ENCODE assay signal across 11 cellular contexts in genomic region chr3:46966811-46967210, GRCh38. TPM values are rescaled to one million over a fixed set of nuclear protein-coding genes. Genes with fewer than 3 reads are reported as not detected.
DNase-seq lines count a peak whose midpoint lies in the region; ATAC-seq and TF ChIP-seq lines count a peak whose summit lies in the region.
"Had no signal": no experiment of that assay in that cellular context is flagged by ENCODE, and none has a peak within 500 bp of the region (broad histone marks: within the 10 kb centered on the region; RNA-seq: fewer than 3 reads in every experiment).

No MANE protein-coding gene starts in this region.

- DNase-seq in NCI-H82 (lab: John Stamatoyannopoulos, UW) (peak; percentile 7), NCI-H82 treated with DMSO at 0.1 percent for 48 hours (lab: John Stamatoyannopoulos, UW; ENCODE audit: unreplicated experiment) (no peak), Panc1 (ENCODE audit: low read depth, low spot score) (no peak), epithelial cell of proximal tubule (ENCODE audit: low read depth) (no peak), gastrocnemius medialis (no peak), amygdala (lab: John Stamatoyannopoulos, UW) (no peak), G401 (ENCODE audit: low spot score) (no peak), NCI-H2107 treated with DMSO at 0.1 percent for 48 hours (lab: John Stamatoyannopoulos, UW; ENCODE audit: unreplicated experiment) (no peak)
- DNase-seq: aorta, NCI-H1105 treated with DMSO at 0.1 percent for 48 hours had no signal

- H3K9me3 ChIP-seq in Panc1 (ENCODE audit: control insufficient read depth, insufficient read depth, low read depth, low read length) (no peaks in the 10 kb centered on the region), gastrocnemius medialis (no peaks in the 10 kb centered on the region)

- H3K27me3 ChIP-seq in Panc1 (ENCODE audit: control insufficient read depth, insufficient read depth, low read length) (no peaks in the 10 kb centered on the region), gastrocnemius medialis (no peaks in the 10 kb centered on the region)

- POLR2A ChIA-PET in Panc1 (lab: Charles Lee): interaction anchor here (0.6 kb wide), 1 partner anchor 10 kb away, joined by 6 read pairs; no protein-coding TSS in a partner anchor

- H3K27ac ChIP-seq in Panc1 (ENCODE audit: low read length) (no peak overlapping the region), gastrocnemius medialis (peak overlapping the region; percentile 18 to 56 (median 37))
- H3K27ac ChIP-seq: 22Rv1 had no signal

- CTCF ChIA-PET in Panc1 (lab: Charles Lee): no interaction called here

- intact Hi-C loops in Panc1 (cut with micrococcal nuclease; ENCODE audit: unreplicated experiment) (no loop called here), gastrocnemius medialis (cut with DNase I; ENCODE audit: low total_unique reads) (no loop called here)

- H3K4me1 ChIP-seq in Panc1 (ENCODE audit: control insufficient read depth, insufficient read depth, low read length) (peaks cover 19% of the 10 kb centered on the region), gastrocnemius medialis (peaks cover 73 to 79% of the 10 kb centered on the region in 2 donors)

- no peak for TF ChIP-seq CTCF in Panc1 (IDR thresholded peaks at IDR 0.05)
- TF ChIP-seq CTCF in epithelial cell of proximal tubule (conservative IDR thresholded peaks at IDR 0.05; ENCODE audit: low read depth, low read length): peak; percentile 16
- no peak for TF ChIP-seq CTCF in gastrocnemius medialis (IDR thresholded peaks at IDR 0.05 in 4 of 5, conservative IDR thresholded peaks at IDR 0.05 in 1 of 5)

- no peak for TF ChIP-seq POLR2A in gastrocnemius medialis (IDR thresholded peaks at IDR 0.05)

- in situ Hi-C loops in Panc1 (cut with HindIII; ENCODE audit: low pct_unique_long_range_greater_than_20kb, low sequenced_read_pairs): no loop called here
- in situ Hi-C loops in gastrocnemius medialis (cut with MboI; ENCODE audit: low sequenced_read_pairs in 4 of 4): no loop called here
- in situ Hi-C loops in G401 (cut with HindIII; ENCODE audit: low sequenced_read_pairs): no loop called here

- no TSS peak for BruUV-seq in Panc1 (replicated peaks; lab: Mats Ljungman, UMichigan)

- H3K36me3 ChIP-seq in Panc1 (ENCODE audit: control insufficient read depth, insufficient read depth, low read length) (no peaks in the 10 kb centered on the region), gastrocnemius medialis (no peaks in the 10 kb centered on the region)

- 0 out of 2 replicates have a peak, but pooled peaks have one; percentile 23 for ATAC-seq in Panc1
- ATAC-seq in gastrocnemius medialis: no peak

- H3K4me3 ChIP-seq in Panc1 (ENCODE audit: low read depth in 2 of 2, low read length in 2 of 2) (no peak overlapping the region), epithelial cell of proximal tubule (ENCODE audit: low read depth, low read length) (no peak overlapping the region), gastrocnemius medialis (no peak overlapping the region)

RNA-seq across cellular contexts. Expression of gene CCDC12, which starts 9.7 kb away (rescaled TPM):
- total RNA-seq in Panc1 (2021; ENCODE audit: unreplicated experiment) (35.5 TPM), epithelial cell of proximal tubule (41.9 and 60.3 TPM in 2 replicates), gastrocnemius medialis (10 to 100 TPM; 24.6 to 32.0 (median 29.0) TPM)
- polyA plus RNA-seq in Panc1 (2012; ENCODE audit: insufficient read length): 54.3 TPM
- total RNA-seq in G401 (2014; rRNA removed; shearing (Covaris generic)): 31.0 and 37.7 TPM in 2 replicates

RNA-seq across cellular contexts. Expression of gene NBEAL2, which starts 12.7 kb away (rescaled TPM):
- total RNA-seq in Panc1 (2021; ENCODE audit: unreplicated experiment) (38.8 TPM), epithelial cell of proximal tubule (40.7 and 79.7 TPM in 2 replicates), gastrocnemius medialis (1 to 10 TPM; 4.1 to 8.7 (median 7.5) TPM)
- 46.2 TPM for polyA plus RNA-seq in Panc1 (2012; ENCODE audit: insufficient read length)
- total RNA-seq in G401 (2014; rRNA removed; shearing (Covaris generic)): 11.8 and 27.2 TPM in 2 replicates
